8 cellular contexts compared by ENCODE assay signal in the genomic region with DNA sequence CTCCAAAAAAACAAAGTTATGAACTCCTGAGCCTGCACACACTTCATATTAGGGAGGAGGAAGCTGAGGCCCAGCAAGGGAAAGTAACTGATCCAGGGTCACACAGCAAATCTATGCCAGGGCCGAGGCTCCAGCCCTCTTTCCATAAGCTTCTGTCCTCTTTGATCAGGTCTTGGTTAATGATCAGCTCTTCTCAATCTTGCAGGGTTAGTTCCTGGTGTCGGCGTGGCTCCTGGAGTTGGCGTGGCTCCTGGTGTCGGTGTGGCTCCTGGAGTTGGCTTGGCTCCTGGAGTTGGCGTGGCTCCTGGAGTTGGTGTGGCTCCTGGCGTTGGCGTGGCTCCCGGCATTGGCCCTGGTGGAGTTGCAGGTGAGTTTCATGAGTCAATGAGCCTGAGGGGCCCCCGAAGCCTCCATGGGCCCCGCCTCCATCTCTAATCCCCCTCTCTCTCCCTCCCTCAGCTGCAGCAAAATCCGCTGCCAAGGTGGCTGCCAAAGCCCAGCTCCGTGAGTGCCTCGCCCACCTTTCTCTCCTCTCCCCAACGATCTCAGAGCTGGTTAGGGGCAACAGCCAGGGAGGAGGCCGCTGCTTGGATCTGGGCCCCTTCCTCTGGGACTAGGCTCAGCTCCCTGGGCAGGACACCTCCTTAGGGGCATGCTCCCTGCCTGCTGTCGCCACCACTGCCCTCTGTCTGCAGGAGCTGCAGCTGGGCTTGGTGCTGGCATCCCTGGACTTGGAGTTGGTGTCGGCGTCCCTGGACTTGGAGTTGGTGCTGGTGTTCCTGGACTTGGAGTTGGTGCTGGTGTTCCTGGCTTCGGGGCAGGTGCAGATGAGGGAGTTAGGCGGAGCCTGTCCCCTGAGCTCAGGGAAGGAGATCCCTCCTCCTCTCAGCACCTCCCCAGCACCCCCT. TPM values are rescaled to one million over a fixed set of nuclear protein-coding genes. Genes with fewer than 3 reads are reported as not detected.
DNase-seq lines count a peak whose midpoint lies in the region; ATAC-seq, FAIRE-seq and TF ChIP-seq lines count a peak whose summit lies in the region.
"Had no signal": no experiment of that assay in that cellular context is flagged by ENCODE, and none has a peak within 500 bp of the region (broad histone marks: within the 10 kb centered on the region; RNA-seq: fewer than 3 reads in every experiment).

No MANE protein-coding gene starts in this region.

- DNase-seq in NCI-H1092 treated with DMSO at 0.1 percent for 48 hours (lab: John Stamatoyannopoulos, UW) (peak; percentile 52), bronchial epithelial cell (ENCODE audit: low read depth) (peak; percentile 69), left colon (peak; percentile 90 to 91), tibial artery (peak in 1 of 2 donors; percentile 82), uterus (no peak)
- DNase-seq in activated T-cell treated with anti-CD3 and anti-CD28 coated beads, Interleukin-2, amount 50 U/mL, for 4 hours, result no peak
- DNase-seq: activated naive CD4-positive, alpha-beta T cell had no signal

- peak; percentile 83 for FAIRE-seq in bronchial epithelial cell (lab: Jason Lieb, UNC)

- no peaks in the 10 kb centered on the region for H3K36me3 Mint-ChIP-seq in activated T-cell treated with anti-CD3 and anti-CD28 coated beads, Interleukin-2, amount 50 U/mL, for 4 hours (ENCODE audit: insufficient read depth)

- peaks cover 11% of the 10 kb centered on the region for H3K27me3 ChIP-seq in bronchial epithelial cell (ENCODE audit: control insufficient read depth, insufficient read depth, low read length)
- H3K27me3 ChIP-seq in tibial artery, result no peaks in the 10 kb centered on the region
- H3K27me3 ChIP-seq in uterus, result no peaks in the 10 kb centered on the region

- no peak overlapping the region for H3K4me3 Mint-ChIP-seq in activated T-cell treated with anti-CD3 and anti-CD28 coated beads, Interleukin-2, amount 50 U/mL, for 4 hours

- ATAC-seq in left colon (peak; percentile 80), HG03442 (IDR thresholded peaks at IDR 0.05; ENCODE audit: unreplicated experiment) (no peak)
- ATAC-seq in activated T-cell treated with anti-CD3 and anti-CD28 coated beads, Interleukin-2, amount 50 U/mL, for 4 hours, result no peak

- peaks cover 8% of the 10 kb centered on the region for H3K27me3 Mint-ChIP-seq in activated T-cell treated with anti-CD3 and anti-CD28 coated beads, Interleukin-2, amount 50 U/mL, for 4 hours (ENCODE audit: low read depth)

- no peak for TF ChIP-seq POLR2A in uterus (IDR thresholded peaks at IDR 0.05)

- H3K4me3 ChIP-seq in bronchial epithelial cell (ENCODE audit: low read depth, low read length), result no peak overlapping the region
- H3K4me3 ChIP-seq in tibial artery, result no peak overlapping the region
- no peak overlapping the region for H3K4me3 ChIP-seq in uterus

- intact Hi-C loops in left colon (cut with DNase I, micrococcal nuclease), result no loop called here
- intact Hi-C loops in tibial artery (cut with DNase I; ENCODE audit: low total_unique reads), result no loop called here
- intact Hi-C loops in uterus (cut with DNase I; ENCODE audit: low total_unique reads), result no loop called here

- H3K4me1 Mint-ChIP-seq in activated T-cell treated with anti-CD3 and anti-CD28 coated beads, Interleukin-2, amount 50 U/mL, for 4 hours (ENCODE audit: low read depth), result peaks cover 5% of the 10 kb centered on the region

- H3K27ac ChIP-seq in tibial artery, result peak overlapping the region; percentile 84 to 87
- H3K27ac ChIP-seq in uterus, result peak overlapping the region in 1 of 2 donors; percentile 17

- TF ChIP-seq CTCF in bronchial epithelial cell (IDR thresholded peaks at IDR 0.05; ENCODE audit: insufficient read depth, low read length, severe bottlenecking) (peak; percentile 37), tibial artery (IDR thresholded peaks at IDR 0.05) (no peak), uterus (IDR thresholded peaks at IDR 0.05) (no peak)

- H3K9me3 Mint-ChIP-seq in activated T-cell treated with anti-CD3 and anti-CD28 coated beads, Interleukin-2, amount 50 U/mL, for 4 hours, result no peaks in the 10 kb centered on the region

- H3K36me3 ChIP-seq in bronchial epithelial cell (ENCODE audit: control insufficient read depth, insufficient read depth, low read length), result no peaks in the 10 kb centered on the region
- H3K36me3 ChIP-seq in tibial artery, result peaks cover 77 to 93% (median 87%) of the 10 kb centered on the region in 3 donors
- no peaks in the 10 kb centered on the region for H3K36me3 ChIP-seq in uterus

- H3K4me1 ChIP-seq in tibial artery (peaks cover 0 to 51% (median 35%) of the 10 kb centered on the region in 4 donors), uterus (no peaks in the 10 kb centered on the region)

- H3K9me3 ChIP-seq in tibial artery, result no peaks in the 10 kb centered on the region
- no peaks in the 10 kb centered on the region for H3K9me3 ChIP-seq in uterus

RNA-seq across cellular contexts. Expression of gene LIMK1, which starts 23.7 kb away (rescaled TPM):
- total RNA-seq in bronchial epithelial cell, result 11.6 and 16.6 TPM in 2 replicates
- total RNA-seq in left colon, result 10 to 100 TPM; 12.2 to 14.3 TPM
- 10 to 100 TPM in 2 of 4 donors, 1 to 10 TPM in 2; 1.8 to 22.4 (median 11.4) TPM for total RNA-seq in uterus
- total RNA-seq in activated T-cell treated with anti-CD3 and anti-CD28 coated beads, Interleukin-2, amount 50 U/mL, for 4 hours, result 10 to 100 TPM; 17.9 to 22.1 (median 19.3) TPM

RNA-seq across cellular contexts. Expression of gene ELN, which starts 32.0 kb away (rescaled TPM):
- under 0.01 TPM in 2 replicates for total RNA-seq in bronchial epithelial cell
- total RNA-seq in left colon, result 10 to 100 TPM; 10.3 to 15.0 TPM
- total RNA-seq in uterus, result 100 to 1,000 TPM in 2 of 4 donors, 10 to 100 TPM in 1, 1 to 10 TPM in 1; 4.1 to 427 (median 92.4) TPM
- under 1 TPM in 2 of 3 donors, not detected in 1; 0.08 to 0.15 TPM for total RNA-seq in activated T-cell treated with anti-CD3 and anti-CD28 coated beads, Interleukin-2, amount 50 U/mL, for 4 hours

Comparison
In these comparisons a context has a peak if more than half of its experiments do, and no peak if none do; other contexts are left out.
1. DNase-seq: peak in NCI-H1092 treated with DMSO at 0.1 percent for 48 hours (single experiment), bronchial epithelial cell (single experiment) and left colon (2 of 2); none in uterus (0 of 2) and activated T-cell treated with anti-CD3 and anti-CD28 coated beads, Interleukin-2, amount 50 U/mL, for 4 hours (single experiment).